17 cellular contexts compared by ENCODE assay signal in the genomic region with DNA sequence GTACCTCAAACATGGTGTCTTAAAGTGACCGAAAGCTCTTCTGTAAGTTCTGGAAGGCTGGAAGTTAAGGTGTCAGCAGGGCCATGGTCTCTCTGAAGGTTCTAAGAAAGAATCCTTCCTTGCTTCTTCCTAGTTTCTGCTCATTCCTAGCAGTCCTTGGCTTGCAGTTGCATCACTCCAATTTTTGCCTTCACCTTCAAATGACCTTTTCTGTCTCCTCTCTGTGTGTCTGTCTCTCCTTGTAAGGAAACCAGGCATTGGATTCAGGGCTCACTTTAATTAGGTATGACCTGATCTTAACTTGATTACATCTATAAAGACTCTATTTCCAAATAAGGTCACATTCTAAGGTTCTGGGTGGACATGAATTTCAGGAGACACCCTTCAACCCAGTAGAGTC. TPM values are rescaled to one million over a fixed set of nuclear protein-coding genes. Genes with fewer than 3 reads are reported as not detected.
DNase-seq lines count a peak whose midpoint lies in the region; ATAC-seq and TF ChIP-seq lines count a peak whose summit lies in the region.
"Had no signal": no experiment of that assay in that cellular context is flagged by ENCODE, and none has a peak within 500 bp of the region (broad histone marks: within the 10 kb centered on the region; RNA-seq: fewer than 3 reads in every experiment).

No MANE protein-coding gene starts in this region.

- DNase-seq in SK-N-SH (no peak), Karpas-422 (no peak), breast epithelium (ENCODE audit: low spot score in 2 of 2) (no peak), osteocyte (ENCODE audit: extremely low spot score, unreplicated experiment) (no peak), AG08396 (ENCODE audit: low spot score) (no peak)
- DNase-seq: 8988T; activated CD8-positive, alpha-beta memory T cell treated with anti-CD3 and anti-CD28 coated beads, Interleukin-2, amount 10 ng/mL, durations not matched to agents 7 days and 5 days; activated naive CD4-positive, alpha-beta T cell treated with anti-CD3 and anti-CD28 coated beads, Interleukin-2, amount 50 U/mL, for 16 hours; cerebellar nuclear complex; islet precursor cell; NCI-H2029; NCI-H69; stimulated activated CD4-positive, alpha-beta T cell treated with anti-CD3 and anti-CD28 coated beads, Interleukin-15, amount 100 ng/mL, for 24 hours; WERI-Rb-1 had no signal

- H3K27me3 ChIP-seq in SK-N-SH (ENCODE audit: insufficient read depth): no peaks in the 10 kb centered on the region
- H3K27me3 ChIP-seq in Karpas-422 (ENCODE audit: low read length): no peaks in the 10 kb centered on the region
- no peaks in the 10 kb centered on the region for H3K27me3 ChIP-seq in breast epithelium

- H3K79me2 ChIP-seq in SK-N-SH (ENCODE audit: insufficient read depth) (peaks cover 83% of the 10 kb centered on the region), Karpas-422 (ENCODE audit: low read length) (peaks cover 94% of the 10 kb centered on the region)

- peaks cover 20% of the 10 kb centered on the region for H4K20me1 ChIP-seq in SK-N-SH (ENCODE audit: insufficient read depth)
- H4K20me1 ChIP-seq in Karpas-422 (ENCODE audit: insufficient read depth, low read depth, low read length): peaks cover 57% of the 10 kb centered on the region

- peaks cover 49% of the 10 kb centered on the region for H3K4me1 Mint-ChIP-seq in osteocyte (ENCODE audit: unreplicated experiment)

- H3K4me2 ChIP-seq in SK-N-SH (no peak overlapping the region), Karpas-422 (ENCODE audit: low read depth, low read length, poor library complexity, severe bottlenecking) (no peak overlapping the region)

- H3K4me3 Mint-ChIP-seq in osteocyte (ENCODE audit: unreplicated experiment): no peak overlapping the region
- H3K4me3 Mint-ChIP-seq: activated CD8-positive, alpha-beta memory T cell treated with anti-CD3 and anti-CD28 coated beads, Interleukin-2, amount 10 ng/mL, durations not matched to agents 7 days and 5 days had no signal

- no peak for TF ChIP-seq EP300 in SK-N-SH (IDR thresholded peaks at IDR 0.05; ENCODE audit: borderline replicate concordance in 1 of 2, low read depth in 1 of 2, low read length in 1 of 2)

- peak overlapping the region; percentile 32 for H3K27ac Mint-ChIP-seq in osteocyte (ENCODE audit: unreplicated experiment)

- intact Hi-C loops in breast epithelium (cut with DNase I; ENCODE audit: low total_unique reads): no loop called here

- H3K9me3 ChIP-seq in SK-N-SH (no peaks in the 10 kb centered on the region), Karpas-422 (ENCODE audit: low read length) (no peaks in the 10 kb centered on the region), breast epithelium (no peaks in the 10 kb centered on the region)

- no peaks in the 10 kb centered on the region for H3K9me3 Mint-ChIP-seq in osteocyte (ENCODE audit: unreplicated experiment)

- H3K9ac ChIP-seq in SK-N-SH (no peak overlapping the region), Karpas-422 (ENCODE audit: low read length) (no peak overlapping the region; the same call in 1 of the 2 replicates)

- no peak for TF ChIP-seq RAD21 in SK-N-SH (IDR thresholded peaks at IDR 0.05; ENCODE audit: low read length)

- no peak for TF ChIP-seq CTCF in SK-N-SH (IDR thresholded peaks at IDR 0.05)
- TF ChIP-seq CTCF in breast epithelium (IDR thresholded peaks at IDR 0.05): no peak
- no peak for TF ChIP-seq CTCF in osteocyte (IDR thresholded peaks at IDR 0.05)

- ATAC-seq in SK-N-SH treated with all-trans-retinoic acid at 6 μM for 48 hours (no peak), HG02642 (IDR thresholded peaks at IDR 0.05; ENCODE audit: poor library complexity, unreplicated experiment) (no peak), GM21576 (IDR thresholded peaks at IDR 0.05; ENCODE audit: unreplicated experiment) (no peak)
- ATAC-seq: activated CD8-positive, alpha-beta memory T cell treated with anti-CD3 and anti-CD28 coated beads, Interleukin-2, amount 10 ng/mL, durations not matched to agents 7 days and 5 days had no signal

- H3F3A ChIP-seq in SK-N-SH (replicated peaks; ENCODE audit: insufficient read depth): peaks cover 5% of the 10 kb centered on the region

- CTCF ChIA-PET in SK-N-SH (lab: Yijun Ruan, JAX): interaction anchor here (1.6 to 1.8 kb wide), 2 partner anchors 14 to 51 kb away, joined by 3 to 16 read pairs; no protein-coding TSS in a partner anchor

- no peak overlapping the region for H2AFZ ChIP-seq in SK-N-SH (ENCODE audit: low read depth)
- no peak overlapping the region for H2AFZ ChIP-seq in Karpas-422 (ENCODE audit: low read length)

- H3K4me1 ChIP-seq in SK-N-SH (ENCODE audit: control insufficient read depth in 1 of 2, insufficient read depth in 2 of 2, low read depth in 1 of 2, low read length in 1 of 2) (peaks cover 2 to 8% of the 10 kb centered on the region in 2 experiments; a peak in 3 of 4 replicates), Karpas-422 (ENCODE audit: low read length) (peaks cover 33% of the 10 kb centered on the region), breast epithelium (no peaks in the 10 kb centered on the region)

- 100% methylated on average over 1 of the region's 1 CpG for WGBS in SK-N-SH (ENCODE audit: low lambda C conversion rate)

- H3K27me3 Mint-ChIP-seq in osteocyte (ENCODE audit: unreplicated experiment): no peaks in the 10 kb centered on the region
- H3K27me3 Mint-ChIP-seq: activated CD8-positive, alpha-beta memory T cell treated with anti-CD3 and anti-CD28 coated beads, Interleukin-2, amount 10 ng/mL, durations not matched to agents 7 days and 5 days had no signal

- TF ChIP-seq POLR2A in breast epithelium (IDR thresholded peaks at IDR 0.05): no peak

- H3K36me3 ChIP-seq in SK-N-SH (replicated peaks in 1 of 2; ENCODE audit: control insufficient read depth in 1 of 2, insufficient read depth in 2 of 2, low read length in 1 of 2) (peaks cover 46 to 73% of the 10 kb centered on the region in 2 experiments), Karpas-422 (ENCODE audit: insufficient read depth, low read length) (peaks cover 74% of the 10 kb centered on the region), breast epithelium (no peaks in the 10 kb centered on the region)

- H3K27ac ChIP-seq in SK-N-SH (ENCODE audit: low read depth in 2 of 2, low read length in 1 of 2) (peak overlapping the region; percentile 4 to 28; a peak in 2 of 4 replicates), Karpas-422 (ENCODE audit: low read length) (peak overlapping the region; percentile 1; the same call in 1 of the 2 replicates), breast epithelium (peak overlapping the region; percentile 19 to 37)
- H3K27ac ChIP-seq: WERI-Rb-1 had no signal

- H3K9me2 ChIP-seq in SK-N-SH (no peaks in the 10 kb centered on the region), Karpas-422 (replicated peaks; ENCODE audit: insufficient read depth, low read length) (no peaks in the 10 kb centered on the region)

- POLR2A ChIA-PET in SK-N-SH (lab: Yijun Ruan, JAX): no interaction called here

- H3K36me3 Mint-ChIP-seq in osteocyte (ENCODE audit: unreplicated experiment): peaks cover 25% of the 10 kb centered on the region

- H3K4me3 ChIP-seq in SK-N-SH (ENCODE audit: low read depth in 2 of 2, low read length in 1 of 2) (no peak overlapping the region), Karpas-422 (ENCODE audit: low read length) (no peak overlapping the region), breast epithelium (no peak overlapping the region)

TF ChIP-seq in SK-N-SH, 30 proteins besides CTCF, POLR2A, EP300 and RAD21 (continues in another document):
- TF ChIP-seq USF2 (IDR thresholded peaks at IDR 0.05; ENCODE audit: borderline replicate concordance, low read depth, low read length) (no peak), MEF2A (IDR thresholded peaks at IDR 0.05; ENCODE audit: borderline replicate concordance, low read depth) (no peak), CHD2 (IDR thresholded peaks at IDR 0.05; ENCODE audit: low read length, partially characterized antibody) (no peak), TAF1 (IDR thresholded peaks at IDR 0.05; ENCODE audit: borderline replicate concordance, low read depth, low read length) (no peak), GABPA (IDR thresholded peaks at IDR 0.05; ENCODE audit: low read depth) (no peak), YY1 (IDR thresholded peaks at IDR 0.05; ENCODE audit: low read depth) (no peak)

TF ChIP-seq in SK-N-SH treated with all-trans-retinoic acid at 6 μM for 48 hours, 23 proteins besides CTCF, POLR2A, EP300 and RAD21 (continues in another document):
- TF ChIP-seq OSR1 (CRISPR knock-in tag; IDR thresholded peaks at IDR 0.05) (no peak), ZC3H10 (CRISPR knock-in tag; IDR thresholded peaks at IDR 0.05) (no peak), TCF4 (CRISPR knock-in tag; IDR thresholded peaks at IDR 0.05; ENCODE audit: borderline replicate concordance) (no peak), PPARA (CRISPR knock-in tag; IDR thresholded peaks at IDR 0.05; ENCODE audit: borderline replicate concordance) (no peak)

RNA-seq across cellular contexts. Expression of gene AASDHPPT, which starts 8.7 kb away (rescaled TPM):
- polyA plus RNA-seq in SK-N-SH (2012; rRNA removed): 17.3 and 19.1 TPM in 2 replicates
- polyA plus RNA-seq in SK-N-SH (2012; cell fraction: cytosol; rRNA removed): 23.2 and 29.3 TPM in 2 replicates
- 10.4 and 11.8 TPM in 2 replicates for polyA plus RNA-seq in SK-N-SH (2012; cell fraction: nucleus; rRNA removed)
- total RNA-seq in Karpas-422 (2014; rRNA removed; shearing (Covaris generic); ENCODE audit: low replicate concordance): 127 and 222 TPM in 2 replicates
- total RNA-seq in breast epithelium (10 to 100 TPM; 28.6 to 59.7 (median 36.4) TPM), osteocyte (38.8 and 49.6 TPM in 2 replicates)

RNA-seq across cellular contexts. Expression of gene KBTBD3, which starts 9.0 kb away (rescaled TPM):
- 1.9 and 2.0 TPM in 2 replicates for polyA plus RNA-seq in SK-N-SH (2012; rRNA removed)
- polyA plus RNA-seq in SK-N-SH (2012; cell fraction: cytosol; rRNA removed): 1.8 and 2.2 TPM in 2 replicates
- polyA plus RNA-seq in SK-N-SH (2012; cell fraction: nucleus; rRNA removed): 0.67 and 1.7 TPM in 2 replicates
- total RNA-seq in Karpas-422 (2014; rRNA removed; shearing (Covaris generic); ENCODE audit: low replicate concordance): 7.6 and 13.2 TPM in 2 replicates
- 10 to 100 TPM in 2 of 3 donors, 1 to 10 TPM in 1; 5.0 to 15.4 (median 13.6) TPM for total RNA-seq in breast epithelium
- 3.0 and 3.9 TPM in 2 replicates for total RNA-seq in osteocyte
